1 cellular context compared by ENCODE assay signal in genomic region chr16:13436641-13437423, GRCh38.
TF ChIP-seq lines count a peak whose summit lies in the region.

No MANE protein-coding gene starts in this region.

TF ChIP-seq in HepG2, 621 proteins besides CTCF, POLR2A, EP300 and RAD21 (continued from another document and continues in another):
- 0 out of 2 replicates have a peak, but pooled peaks have one; percentile 16 for TF ChIP-seq ERF (CRISPR knock-in tag; IDR thresholded peaks at IDR 0.05)
- no peak for TF ChIP-seq PRDM4 (CRISPR knock-in tag; IDR thresholded peaks at IDR 0.05; ENCODE audit: borderline replicate concordance)
- TF ChIP-seq ZHX2 (IDR thresholded peaks at IDR 0.05; ENCODE audit: low read depth), result no peak
- no peak for TF ChIP-seq ZHX2 (CRISPR knock-in tag; IDR thresholded peaks at IDR 0.05; ENCODE audit: borderline replicate concordance)
- no peak for TF ChIP-seq SOX6 (IDR thresholded peaks at IDR 0.05)
- TF ChIP-seq SOX6 (CRISPR knock-in tag; IDR thresholded peaks at IDR 0.05), result peak; percentile 33; the same call in 1 of the 2 replicates
- TF ChIP-seq ZBTB37 (CRISPR knock-in tag; IDR thresholded peaks at IDR 0.05), result no peak
- TF ChIP-seq GPBP1L1 (CRISPR knock-in tag; IDR thresholded peaks at IDR 0.05), result no peak
- TF ChIP-seq NCOR1 (IDR thresholded peaks at IDR 0.05; ENCODE audit: borderline replicate concordance, low read length), result peak; percentile 61; the same call in 1 of the 2 replicates
- no peak for TF ChIP-seq ZSCAN29 (CRISPR knock-in tag; conservative IDR thresholded peaks at IDR 0.05)
- TF ChIP-seq ZNF841 (CRISPR knock-in tag; IDR thresholded peaks at IDR 0.05; ENCODE audit: borderline replicate concordance), result no peak
- TF ChIP-seq DRAP1 (CRISPR knock-in tag; IDR thresholded peaks at IDR 0.05), result 0 out of 2 replicates have a peak, but pooled peaks have one; percentile 12
- 0 out of 4 replicates have a peak, but pooled peaks of 1 of the 2 experiments have one; percentile 3 for TF ChIP-seq MAFK (conservative IDR thresholded peaks at IDR 0.05 in 1 of 2, IDR thresholded peaks at IDR 0.05 in 1 of 2; ENCODE audit: low read length in 2 of 2)
- TF ChIP-seq SMARCE1 (IDR thresholded peaks at IDR 0.05; ENCODE audit: borderline replicate concordance), result no peak
- peak; percentile 39; the same call in 1 of the 2 replicates for TF ChIP-seq POGZ (CRISPR knock-in tag; IDR thresholded peaks at IDR 0.05)
- TF ChIP-seq ZNF639 (CRISPR knock-in tag; conservative IDR thresholded peaks at IDR 0.05), result no peak
- no peak for TF ChIP-seq ZNF230 (CRISPR knock-in tag; IDR thresholded peaks at IDR 0.05)
- peak; percentile 47; the same call in 1 of the 2 replicates for TF ChIP-seq TFE3 (CRISPR knock-in tag; IDR thresholded peaks at IDR 0.05)
- no peak for TF ChIP-seq ZNF142 (CRISPR knock-in tag; IDR thresholded peaks at IDR 0.05)
- TF ChIP-seq ZNF878 (CRISPR knock-in tag; IDR thresholded peaks at IDR 0.05), result peak; percentile 40; the same call in 1 of the 2 replicates
- TF ChIP-seq ZNF274 (CRISPR knock-in tag; IDR thresholded peaks at IDR 0.05), result no peak
- TF ChIP-seq ZNF788 (CRISPR knock-in tag; IDR thresholded peaks at IDR 0.05; ENCODE audit: borderline replicate concordance), result no peak
- no peak for TF ChIP-seq ZNF512B (CRISPR knock-in tag; IDR thresholded peaks at IDR 0.05; ENCODE audit: borderline replicate concordance)
- TF ChIP-seq DR1 (CRISPR knock-in tag; IDR thresholded peaks at IDR 0.05), result no peak
- no peak for TF ChIP-seq GABPA (IDR thresholded peaks at IDR 0.05; ENCODE audit: low read depth, low read length)
- peak; percentile 63; the same call in 1 of the 2 replicates for TF ChIP-seq GABPA (CRISPR knock-in tag; IDR thresholded peaks at IDR 0.05; ENCODE audit: low read depth)
- peak; percentile 62 for TF ChIP-seq RFX1 (IDR thresholded peaks at IDR 0.05)
- TF ChIP-seq IRF2 (CRISPR knock-in tag; IDR thresholded peaks at IDR 0.05), result 0 out of 2 replicates have a peak, but pooled peaks have one; percentile 23
- peak; percentile 70 for TF ChIP-seq TCF7 (IDR thresholded peaks at IDR 0.05; ENCODE audit: low read depth)
- TF ChIP-seq ZNF510 (CRISPR knock-in tag; IDR thresholded peaks at IDR 0.05; ENCODE audit: low read depth), result no peak
- peak; percentile 37; the same call in 1 of the 2 replicates for TF ChIP-seq RFX3 (CRISPR knock-in tag; IDR thresholded peaks at IDR 0.05)
- no peak for TF ChIP-seq CHCHD3 (CRISPR knock-in tag; IDR thresholded peaks at IDR 0.05)
- TF ChIP-seq KLF6 (CRISPR knock-in tag; IDR thresholded peaks at IDR 0.05), result no peak
- no peak for TF ChIP-seq FOXO1 (CRISPR knock-in tag; IDR thresholded peaks at IDR 0.05)
